Comparison of ENCODE assay signal across 9 cellular contexts in genomic region chr5:151863566-151863965, GRCh38.
"Had no signal": no experiment of that assay in that cellular context is flagged by ENCODE, and none has a peak within 500 bp of the region (broad histone marks: within the 10 kb centered on the region; RNA-seq: fewer than 3 reads in every experiment).

No MANE protein-coding gene starts in this region.

- H3K4me1 Mint-ChIP-seq: H9 had no signal

- DNase-seq: GM23248, GOT3, H9, HCEC 1CT, HFFc6, IMR-90, Kasumi-1, KG1 had no signal

- H3K27ac ChIP-seq: GM23248 had no signal

- H3K4me3 Mint-ChIP-seq: H9, HFFc6 had no signal

- H3K9ac ChIP-seq: GM23248 had no signal

- H3K4me3 ChIP-seq: GM23248, K562 had no signal

- H3K9me3 Mint-ChIP-seq: H9, HFFc6 had no signal

- H3K27ac Mint-ChIP-seq: H9, HFFc6 had no signal
